ENCODE assay signal across 11 cellular contexts in the genomic region with DNA sequence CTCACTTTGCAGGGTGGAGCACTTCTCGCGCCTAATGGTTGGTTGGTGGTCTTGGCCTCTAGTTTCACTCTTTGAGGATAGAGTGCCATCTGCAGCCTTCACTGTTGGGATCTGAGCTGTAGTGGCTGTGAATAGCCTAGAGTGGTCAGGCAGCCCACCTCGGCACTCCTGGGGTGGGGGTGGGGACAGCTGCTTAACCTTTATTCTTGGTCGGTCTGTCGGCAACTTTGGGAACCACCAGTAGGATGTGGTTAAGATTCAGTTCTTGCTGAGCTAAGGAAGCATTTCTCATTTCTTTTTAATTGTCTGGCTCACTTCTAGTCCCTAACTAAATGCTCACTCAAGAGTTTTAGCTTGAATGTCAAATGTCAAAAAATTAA. TPM values are rescaled to one million over a fixed set of nuclear protein-coding genes. Genes with fewer than 3 reads are reported as not detected.
DNase-seq lines count a peak whose midpoint lies in the region; ATAC-seq and TF ChIP-seq lines count a peak whose summit lies in the region.
"Had no signal": no experiment of that assay in that cellular context is flagged by ENCODE, and none has a peak within 500 bp of the region (broad histone marks: within the 10 kb centered on the region; RNA-seq: fewer than 3 reads in every experiment).

No MANE protein-coding gene starts in this region.

- ATAC-seq in Right ventricle myocardium inferior = no peak
- peak; percentile 52 to 58 (median 54) for ATAC-seq in T-cell (replicated peaks in 1 of 4)
- ATAC-seq in central memory CD8-positive, alpha-beta T cell (replicated peaks; ENCODE audit: extremely low read depth, poor library complexity, severe bottlenecking) = peak; percentile 66
- no peak for ATAC-seq in GM21423 (IDR thresholded peaks at IDR 0.05; ENCODE audit: unreplicated experiment)

- H3K4me1 Mint-ChIP-seq in T-cell = peaks cover 53 to 62% (median 59%) of the 10 kb centered on the region in 3 donors
- peaks cover 55% of the 10 kb centered on the region for H3K4me1 Mint-ChIP-seq in central memory CD8-positive, alpha-beta T cell

- H3K4me3 Mint-ChIP-seq in T-cell = peak overlapping the region in 1 of 3 donors; percentile 48
- no peak overlapping the region for H3K4me3 Mint-ChIP-seq in central memory CD8-positive, alpha-beta T cell
- H3K4me3 Mint-ChIP-seq: H9 had no signal

- H3K27me3 ChIP-seq in left ventricle myocardium inferior (ENCODE audit: low read depth) = no peaks in the 10 kb centered on the region
- no peaks in the 10 kb centered on the region for H3K27me3 ChIP-seq in thymus (ENCODE audit: control insufficient read depth, insufficient read depth)
- H3K27me3 ChIP-seq: BE2C, gastrocnemius medialis had no signal

- H3K9me3 Mint-ChIP-seq in T-cell = no peaks in the 10 kb centered on the region
- H3K9me3 Mint-ChIP-seq in central memory CD8-positive, alpha-beta T cell = no peaks in the 10 kb centered on the region
- H3K9me3 Mint-ChIP-seq: H9 had no signal

- intact Hi-C loops in left ventricle myocardium inferior (cut with micrococcal nuclease) = no loop called here
- intact Hi-C loops in Right ventricle myocardium inferior (cut with DNase I) = loop anchor here (2.0 kb wide), 1 partner anchor 20 kb away; no protein-coding TSS in a partner anchor

- H3K4me3 ChIP-seq in left ventricle myocardium inferior = no peak overlapping the region
- H3K4me3 ChIP-seq in thymus (ENCODE audit: low read length) = no peak overlapping the region
- H3K4me3 ChIP-seq: gastrocnemius medialis had no signal

- no peaks in the 10 kb centered on the region for H3K27me3 Mint-ChIP-seq in T-cell
- no peaks in the 10 kb centered on the region for H3K27me3 Mint-ChIP-seq in central memory CD8-positive, alpha-beta T cell

- H3K27ac ChIP-seq in left ventricle myocardium inferior (replicated peaks) = peak overlapping the region; percentile 68
- peak overlapping the region; percentile 61 for H3K27ac ChIP-seq in thymus (ENCODE audit: low read depth)

- DNase-seq in left ventricle myocardium inferior (no peak), Right ventricle myocardium inferior (ENCODE audit: missing footprints) (no peak), T-cell (peak in 6 of 34 experiments; percentile 1 to 25 (median 16)), OCI-M1 (lab: John Stamatoyannopoulos, UW) (no peak), NCI-H2107 treated with DMSO at 0.1 percent for 48 hours (lab: John Stamatoyannopoulos, UW; ENCODE audit: unreplicated experiment) (no peak)
- DNase-seq in central memory CD8-positive, alpha-beta T cell (ENCODE audit: low spot score in 2 of 2) = no peak

- H3K27ac Mint-ChIP-seq in T-cell = peak overlapping the region; percentile 86 to 90
- peak overlapping the region; percentile 54 for H3K27ac Mint-ChIP-seq in central memory CD8-positive, alpha-beta T cell (ENCODE audit: low read depth)

- H3K4me1 ChIP-seq in left ventricle myocardium inferior (peaks cover 34% of the 10 kb centered on the region), thymus (ENCODE audit: control insufficient read depth, insufficient read depth, low read length) (peaks cover 3% of the 10 kb centered on the region)
- H3K4me1 ChIP-seq: BE2C had no signal

- H3K36me3 ChIP-seq in left ventricle myocardium inferior (peaks cover 77% of the 10 kb centered on the region), thymus (ENCODE audit: control insufficient read depth, insufficient read depth) (peaks cover 65% of the 10 kb centered on the region)

- peaks cover 59% of the 10 kb centered on the region for H3K36me3 Mint-ChIP-seq in T-cell
- peaks cover 89% of the 10 kb centered on the region for H3K36me3 Mint-ChIP-seq in central memory CD8-positive, alpha-beta T cell (ENCODE audit: insufficient read depth)

- TF ChIP-seq CTCF in left ventricle myocardium inferior (IDR thresholded peaks at IDR 0.05; ENCODE audit: borderline replicate concordance) = no peak

- WGBS in thymus = 41% methylated on average over 5 of the region's 5 CpGs

- POLR2A ChIA-PET in T-cell (lab: Charles Lee) = interaction anchor here (0.7 to 1.4 kb wide), 4 partner anchors 17 to 439 kb away, joined by 4 to 12 read pairs (median 4); a partner anchor contains a TSS

- H3K9me3 ChIP-seq in left ventricle myocardium inferior (replicated peaks) = no peaks in the 10 kb centered on the region
- H3K9me3 ChIP-seq in thymus (ENCODE audit: control insufficient read depth) = no peaks in the 10 kb centered on the region
- H3K9me3 ChIP-seq: BE2C, gastrocnemius medialis had no signal

- CTCF ChIA-PET in T-cell (lab: Charles Lee) = interaction anchor here (0.5 to 4.8 kb wide), 17 partner anchors 9 to 118 kb away, joined by 3 to 57 read pairs (median 5); a partner anchor contains a TSS

RNA-seq across cellular contexts. Expression of a gene that starts 21.1 kb away (rescaled TPM):
- total RNA-seq in left ventricle myocardium inferior (215 TPM), Right ventricle myocardium inferior (275 TPM), T-cell (100 to 1,000 TPM; 333 to 426 (median 401) TPM)
- 161 TPM for polyA plus RNA-seq in thymus

RNA-seq across cellular contexts. Expression of a gene that starts 55.3 kb away (rescaled TPM):
- 10.4 TPM for total RNA-seq in left ventricle myocardium inferior
- 10.8 TPM for total RNA-seq in Right ventricle myocardium inferior
- total RNA-seq in T-cell = 10 to 100 TPM; 34.2 to 45.5 (median 41.1) TPM
- 9.8 TPM for polyA plus RNA-seq in thymus

Comparison
In these comparisons a context has a peak if more than half of its experiments do, and no peak if none do; other contexts are left out.
1. ATAC-seq: peak in T-cell (4 of 4) and central memory CD8-positive, alpha-beta T cell (single experiment); none in Right ventricle myocardium inferior (single experiment) and GM21423 (single experiment).